19 cellular contexts compared by ENCODE assay signal in genomic region chr13:26993780-26994179, GRCh38.
"Had no signal": no experiment of that assay in that cellular context is flagged by ENCODE, and none has a peak within 500 bp of the region (broad histone marks: within the 10 kb centered on the region; RNA-seq: fewer than 3 reads in every experiment).

No MANE protein-coding gene starts in this region.

- ATAC-seq: heart left ventricle; natural killer cell treated with Interleukin-12 subunit alpha and Interleukin-12 subunit beta and Interleukin-15 and Interleukin-18, amount 100 ng/mL, for 72 hours; psoas muscle; stimulated activated memory B cell treated with anti-CD40 and anti-IgM and Interleukin-4, amounts not matched to agents 10 μg/mL and 1 μg/mL and 100 μg/mL, for 72 hours had no signal

- H3K9ac ChIP-seq: neural progenitor cell, parathyroid adenoma had no signal

- H3K4me2 ChIP-seq: neural progenitor cell had no signal

- H3K36me3 ChIP-seq: heart left ventricle, neural progenitor cell, right lobe of liver, spleen had no signal

- H3K4me3 ChIP-seq: heart left ventricle, neural progenitor cell, psoas muscle, right lobe of liver, spleen had no signal

- H3K79me2 ChIP-seq: parathyroid adenoma had no signal

- H2AFZ ChIP-seq: neural progenitor cell, parathyroid adenoma had no signal

- DNase-seq: cerebellar nuclear complex; foreskin melanocyte; heart left ventricle; hippocampal formation; mammary epithelial cell; occipital lobe; psoas muscle; retina; spleen; stimulated activated CD4-positive, alpha-beta T cell treated with anti-CD3 and anti-CD28 coated beads, Interleukin-15, amount 100 ng/mL, for 24 hours; stimulated activated CD4-positive, alpha-beta T cell treated with anti-CD3 and anti-CD28 coated beads, Interleukin-1b, Interleukin-23, amount 100 ng/mL, for 48 hours; stimulated activated CD4-positive, alpha-beta T cell treated with anti-CD3 and anti-CD28 coated beads, Interleukin-4, amount 100 ng/mL, for 24 hours had no signal

- FAIRE-seq: colon, urothelium cell line had no signal

- H3K27ac ChIP-seq: neural progenitor cell, parathyroid adenoma, psoas muscle, spleen had no signal

- H3K4me1 ChIP-seq: neural progenitor cell, parathyroid adenoma, psoas muscle had no signal

- H3K9me3 ChIP-seq: psoas muscle, right lobe of liver, spleen had no signal

- H3K27me3 ChIP-seq: heart left ventricle, neural progenitor cell, right lobe of liver had no signal
